17 cellular contexts compared by ENCODE assay signal in genomic region chr3:185734725-185735096, GRCh38.
"Had no signal": no experiment of that assay in that cellular context is flagged by ENCODE, and none has a peak within 500 bp of the region (broad histone marks: within the 10 kb centered on the region; RNA-seq: fewer than 3 reads in every experiment).

No MANE protein-coding gene starts in this region.

- DNase-seq: activated CD4-positive, alpha-beta T cell treated with anti-CD3 and anti-CD28 coated beads for 48 hours; activated effector memory CD4-positive, alpha-beta T cell treated with anti-CD3 and anti-CD28 coated beads, Interleukin-2, amount 50 U/mL, for 16 hours; activated T-cell treated with anti-CD3 and anti-CD28 coated beads, Interleukin-2, amount 50 U/mL, for 1 hour; amniotic stem cell; cerebellar nuclear complex; dermis blood vessel endothelial cell; esophagus squamous epithelium; foreskin fibroblast; occipital lobe; stimulated activated CD4-positive, alpha-beta T cell treated with anti-CD3 and anti-CD28 coated beads, Interleukin-15, amount 100 ng/mL, for 24 hours; stimulated activated CD4-positive, alpha-beta T cell treated with anti-CD3 and anti-CD28 coated beads, Interleukin-4, amount 100 ng/mL, for 4 hours; stimulated activated naive CD8-positive, alpha-beta T cell treated with anti-CD3 and anti-CD28 coated beads, Interleukin-15, amount 100 ng/mL, for 72 hours; testis had no signal

- H3K4me3 ChIP-seq: esophagus squamous epithelium, lung, testis had no signal

- H3K27me3 ChIP-seq: esophagus squamous epithelium, testis had no signal

- H3K4me1 Mint-ChIP-seq: stimulated activated naive CD8-positive, alpha-beta T cell treated with anti-CD3 and anti-CD28 coated beads, Interleukin-15, amount 100 ng/mL, for 72 hours had no signal

- H3K27ac Mint-ChIP-seq: activated naive CD4-positive, alpha-beta T cell treated with anti-CD3 and anti-CD28 coated beads, Interleukin-2, amount 50 U/mL, for 72 hours; natural killer cell treated with Interleukin-12 subunit alpha and Interleukin-12 subunit beta and Interleukin-15 and Interleukin-18, amount 100 ng/mL, for 72 hours; stimulated activated naive CD8-positive, alpha-beta T cell treated with anti-CD3 and anti-CD28 coated beads, Interleukin-15, amount 100 ng/mL, for 72 hours had no signal

- H3K9me3 ChIP-seq: esophagus squamous epithelium, testis had no signal

- H3K27me3 Mint-ChIP-seq: brain; natural killer cell treated with Interleukin-12 subunit alpha and Interleukin-12 subunit beta and Interleukin-15 and Interleukin-18, amount 100 ng/mL, for 72 hours had no signal

- H3K9me3 Mint-ChIP-seq: activated naive CD4-positive, alpha-beta T cell treated with anti-CD3 and anti-CD28 coated beads, Interleukin-2, amount 50 U/mL, for 72 hours; natural killer cell treated with Interleukin-12 subunit alpha and Interleukin-12 subunit beta and Interleukin-15 and Interleukin-18, amount 100 ng/mL, for 72 hours; stimulated activated naive CD8-positive, alpha-beta T cell treated with anti-CD3 and anti-CD28 coated beads, Interleukin-15, amount 100 ng/mL, for 72 hours had no signal

- H3K36me3 Mint-ChIP-seq: activated naive CD4-positive, alpha-beta T cell treated with anti-CD3 and anti-CD28 coated beads, Interleukin-2, amount 50 U/mL, for 72 hours; natural killer cell treated with Interleukin-12 subunit alpha and Interleukin-12 subunit beta and Interleukin-15 and Interleukin-18, amount 100 ng/mL, for 72 hours had no signal

- H3K27ac ChIP-seq: esophagus squamous epithelium, testis had no signal

- H3K4me1 ChIP-seq: esophagus squamous epithelium, testis had no signal

- H3K4me3 Mint-ChIP-seq: brain; natural killer cell treated with Interleukin-12 subunit alpha and Interleukin-12 subunit beta and Interleukin-15 and Interleukin-18, amount 100 ng/mL, for 72 hours; stimulated activated naive CD8-positive, alpha-beta T cell treated with anti-CD3 and anti-CD28 coated beads, Interleukin-15, amount 100 ng/mL, for 72 hours had no signal

- H3K36me3 ChIP-seq: esophagus squamous epithelium had no signal
